Comparison of ENCODE assay signal across 10 cellular contexts in genomic region chr19:10227215-10227971, GRCh38. TPM values are rescaled to one million over a fixed set of nuclear protein-coding genes. Genes with fewer than 3 reads are reported as not detected.
A peak's percentile ranks its signal among the peaks of the same experiment; 100 is the strongest.
DNase-seq lines count a peak whose midpoint lies in the region; ATAC-seq and TF ChIP-seq lines count a peak whose summit lies in the region.
"Had no signal": no experiment of that assay in that cellular context is flagged by ENCODE, and none has a peak within 500 bp of the region (broad histone marks: within the 10 kb centered on the region; RNA-seq: fewer than 3 reads in every experiment).

No MANE protein-coding gene starts in this region.

- peak overlapping the region; percentile 80 for H3K4me2 ChIP-seq in hepatocyte

- peaks cover 44% of the 10 kb centered on the region for H3K4me1 Mint-ChIP-seq in stimulated activated naive CD8-positive, alpha-beta T cell treated with anti-CD3 and anti-CD28 coated beads, Interleukin-15, amount 100 ng/mL, for 72 hours

- WGBS in hepatocyte (ENCODE audit: low lambda C conversion rate, missing lambda C conversion rate), result 65% methylated on average over 22 of the region's 24 CpGs

- H3K9me2 ChIP-seq in hepatocyte (replicated peaks; ENCODE audit: insufficient read depth), result no peaks in the 10 kb centered on the region

- DNase-seq in GM03348 (ENCODE audit: low spot score) (peak; percentile 45), ascending aorta (ENCODE audit: low spot score in 2 of 2) (peak in 1 of 2 donors; percentile 68), hepatocyte (ENCODE audit: low spot score) (no peak), skeletal muscle cell (ENCODE audit: low read depth) (no peak), cerebellum (ENCODE audit: low spot score) (no peak), OCI-M2 (lab: John Stamatoyannopoulos, UW; ENCODE audit: unreplicated experiment) (no peak)
- DNase-seq in stimulated activated naive CD8-positive, alpha-beta T cell treated with anti-CD3 and anti-CD28 coated beads, Interleukin-15, amount 100 ng/mL, for 72 hours, result no peak
- DNase-seq: activated naive CD4-positive, alpha-beta T cell treated with Interleukin-2 at 50 U/mL for 16 hours; GDM1 had no signal

- H4K20me1 ChIP-seq in hepatocyte (ENCODE audit: insufficient read depth, poor library complexity, severe bottlenecking), result peaks cover 3% of the 10 kb centered on the region

- peak overlapping the region; percentile 49 to 62 for H3K27ac ChIP-seq in ascending aorta
- H3K27ac ChIP-seq in hepatocyte, result peak overlapping the region; percentile 98

- no peaks in the 10 kb centered on the region for H3K27me3 ChIP-seq in ascending aorta
- no peaks in the 10 kb centered on the region for H3K27me3 ChIP-seq in hepatocyte

- no peaks in the 10 kb centered on the region for H3K9me3 Mint-ChIP-seq in stimulated activated naive CD8-positive, alpha-beta T cell treated with anti-CD3 and anti-CD28 coated beads, Interleukin-15, amount 100 ng/mL, for 72 hours

- H3K9me3 ChIP-seq in ascending aorta (no peaks in the 10 kb centered on the region), hepatocyte (ENCODE audit: low read depth) (no peaks in the 10 kb centered on the region)

- TF ChIP-seq CTCF in ascending aorta (IDR thresholded peaks at IDR 0.05) (no peak), hepatocyte (IDR thresholded peaks at IDR 0.05; ENCODE audit: poor library complexity) (peak; percentile 15)

- intact Hi-C loops in ascending aorta (cut with DNase I), result no loop called here

- H3K27ac Mint-ChIP-seq in stimulated activated naive CD8-positive, alpha-beta T cell treated with anti-CD3 and anti-CD28 coated beads, Interleukin-15, amount 100 ng/mL, for 72 hours, result no peak overlapping the region

- H3K79me2 ChIP-seq in hepatocyte, result peaks cover 73% of the 10 kb centered on the region

- no peak for ATAC-seq in stimulated activated naive CD8-positive, alpha-beta T cell treated with anti-CD3 and anti-CD28 coated beads, Interleukin-15, amount 100 ng/mL, for 72 hours
- ATAC-seq in HG02588 (IDR thresholded peaks at IDR 0.05; ENCODE audit: unreplicated experiment), result no peak

- H3K36me3 ChIP-seq in ascending aorta, result peaks cover 6 to 13% of the 10 kb centered on the region in 2 donors
- no peaks in the 10 kb centered on the region for H3K36me3 ChIP-seq in hepatocyte (replicated peaks; ENCODE audit: insufficient read depth, low read depth)

- H3K27me3 Mint-ChIP-seq in stimulated activated naive CD8-positive, alpha-beta T cell treated with anti-CD3 and anti-CD28 coated beads, Interleukin-15, amount 100 ng/mL, for 72 hours, result no peaks in the 10 kb centered on the region

- H3K4me3 ChIP-seq in ascending aorta (peak overlapping the region in 1 of 2 donors; percentile 0), hepatocyte (no peak overlapping the region), skeletal muscle cell (ENCODE audit: low read depth, low read length) (peak overlapping the region; percentile 0)

- H2AFZ ChIP-seq in hepatocyte, result no peak overlapping the region

- H3K4me3 Mint-ChIP-seq in stimulated activated naive CD8-positive, alpha-beta T cell treated with anti-CD3 and anti-CD28 coated beads, Interleukin-15, amount 100 ng/mL, for 72 hours, result no peak overlapping the region

- H3K4me1 ChIP-seq in ascending aorta (peaks cover 3 to 13% of the 10 kb centered on the region in 2 donors), hepatocyte (ENCODE audit: insufficient read depth) (peaks cover 10% of the 10 kb centered on the region)

RNA-seq across cellular contexts. Expression of gene S1PR2, which starts 3.7 kb away (rescaled TPM):
- 24.3 TPM for total RNA-seq in ascending aorta
- total RNA-seq in hepatocyte, result 14.9 and 16.1 TPM in 2 replicates
- polyA plus RNA-seq in hepatocyte, result 8.6 and 11.4 TPM in 2 replicates
- total RNA-seq in cerebellum, result 4.9 TPM

RNA-seq across cellular contexts. Expression of gene MRPL4, which starts 24.6 kb away (rescaled TPM):
- total RNA-seq in ascending aorta (72.9 TPM), hepatocyte (40.1 and 43.7 TPM in 2 replicates), cerebellum (8.1 TPM)
- polyA plus RNA-seq in hepatocyte, result 51.4 and 64.1 TPM in 2 replicates

RNA-seq across cellular contexts. Expression of gene DNMT1, which starts 32.6 kb away (rescaled TPM):
- total RNA-seq in ascending aorta (54.0 TPM), hepatocyte (35.2 and 55.2 TPM in 2 replicates), cerebellum (42.7 TPM)
- polyA plus RNA-seq in hepatocyte, result 62.3 and 63.5 TPM in 2 replicates

RNA-seq across cellular contexts. Expression of gene ICAM1, which starts 43.5 kb away (rescaled TPM):
- 74.8 TPM for total RNA-seq in ascending aorta
- 19.9 and 25.6 TPM in 2 replicates for total RNA-seq in hepatocyte
- 19.6 and 25.2 TPM in 2 replicates for polyA plus RNA-seq in hepatocyte
- 2.7 TPM for total RNA-seq in cerebellum

RNA-seq across cellular contexts. Expression of gene ICAM4, which starts 59.4 kb away (rescaled TPM):
- total RNA-seq in ascending aorta, result not detected
- total RNA-seq in hepatocyte, result 4.5 and 7.9 TPM in 2 replicates
- 1.6 and 5.6 TPM in 2 replicates for polyA plus RNA-seq in hepatocyte
- total RNA-seq in cerebellum, result not detected
